Comparison of ENCODE assay signal across 7 cellular contexts in the genomic region with DNA sequence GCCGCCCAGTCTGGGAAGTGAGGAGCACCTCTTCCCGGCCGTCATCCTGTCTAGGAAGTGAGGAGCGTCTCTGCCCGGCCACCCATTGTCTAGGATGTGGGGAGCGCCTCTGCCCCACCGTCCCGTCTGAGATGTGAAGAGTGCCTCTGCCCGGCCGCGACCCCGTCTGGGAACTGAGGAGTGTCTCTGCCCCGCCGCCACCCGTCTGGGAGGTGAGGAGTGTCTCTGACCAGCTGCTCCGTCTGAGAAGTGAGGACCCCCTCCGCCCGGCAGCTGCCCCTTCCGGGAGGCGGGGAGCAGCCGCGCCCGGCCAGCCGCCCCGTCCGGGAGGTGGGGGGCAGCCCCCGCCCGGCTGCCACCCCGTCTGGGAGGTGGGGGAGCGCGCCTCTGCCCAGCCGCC. TPM values are rescaled to one million over a fixed set of nuclear protein-coding genes. Genes with fewer than 3 reads are reported as not detected.
"Had no signal": no experiment of that assay in that cellular context is flagged by ENCODE, and none has a peak within 500 bp of the region (broad histone marks: within the 10 kb centered on the region; RNA-seq: fewer than 3 reads in every experiment).

No MANE protein-coding gene starts in this region.

RNA-seq across cellular contexts. Expression of a gene that starts 9.1 kb away (rescaled TPM):
- total RNA-seq: GM23248, GM23338, H1, H4, H7, H9, HFFc6 had no signal
- polyA plus RNA-seq: GM23248, GM23338 had no signal

RNA-seq across cellular contexts. Expression of a gene that starts 34.5 kb away (rescaled TPM):
- total RNA-seq: GM23248, HFFc6 had no signal
- polyA plus RNA-seq: GM23248 had no signal
